Comparison of ENCODE assay signal across 8 cellular contexts in the genomic region with DNA sequence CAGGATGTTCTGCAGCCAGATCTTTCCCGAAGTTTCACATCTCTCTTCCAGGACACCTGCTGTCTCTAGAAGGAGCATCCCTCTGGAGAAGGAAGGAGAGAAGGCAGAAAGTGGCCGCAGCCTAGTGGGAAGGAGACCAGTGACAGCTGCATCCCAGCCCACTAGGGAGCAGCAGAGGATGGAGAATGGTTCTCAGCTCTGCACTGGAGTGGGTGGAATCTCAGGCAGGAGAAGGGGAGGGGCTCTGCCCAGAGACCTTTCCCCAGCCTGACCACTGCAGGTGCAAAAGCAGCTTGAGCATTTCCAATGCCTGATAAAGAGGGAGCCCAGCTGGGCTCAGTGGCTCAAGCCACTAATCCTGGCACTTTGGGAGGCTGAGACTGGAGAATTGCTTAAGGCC. TPM values are rescaled to one million over a fixed set of nuclear protein-coding genes. Genes with fewer than 3 reads are reported as not detected.
DNase-seq lines count a peak whose midpoint lies in the region; ATAC-seq and TF ChIP-seq lines count a peak whose summit lies in the region.

No MANE protein-coding gene starts in this region.

- H3K4me2 ChIP-seq in smooth muscle cell = no peak overlapping the region

- no peak for ATAC-seq in GM21381 (IDR thresholded peaks at IDR 0.05; ENCODE audit: unreplicated experiment)
- ATAC-seq in GM19328 (IDR thresholded peaks at IDR 0.05; ENCODE audit: unreplicated experiment) = no peak

- WGBS in smooth muscle cell (ENCODE audit: low lambda C conversion rate) = 20% methylated on average over 2 of the region's 2 CpGs

- peaks cover 8% of the 10 kb centered on the region for H3F3A ChIP-seq in smooth muscle cell (ENCODE audit: low read depth)

- in situ Hi-C loops in ACHN (cut with HindIII; ENCODE audit: low pct_ligation_motif_present, low pct_unique_long_range_greater_than_20kb, low sequenced_read_pairs) = no loop called here

- H3K4me1 ChIP-seq in right atrium auricular region (peaks cover 0 to 22% of the 10 kb centered on the region in 2 donors), smooth muscle cell (ENCODE audit: low read depth) (peaks cover 5% of the 10 kb centered on the region)

- H3K9me3 ChIP-seq in right atrium auricular region = no peaks in the 10 kb centered on the region
- H3K9me3 ChIP-seq in smooth muscle cell (replicated peaks; ENCODE audit: low read depth) = no peaks in the 10 kb centered on the region

- H4K20me1 ChIP-seq in smooth muscle cell (ENCODE audit: low read depth) = no peaks in the 10 kb centered on the region

- peaks cover 0 to 4% of the 10 kb centered on the region in 2 donors for H3K27me3 ChIP-seq in right atrium auricular region
- peaks cover 83% of the 10 kb centered on the region for H3K27me3 ChIP-seq in smooth muscle cell (ENCODE audit: low read depth)

- peak; percentile 30 to 68 for TF ChIP-seq CTCF in right atrium auricular region (IDR thresholded peaks at IDR 0.05)
- TF ChIP-seq CTCF in smooth muscle cell (IDR thresholded peaks at IDR 0.05; ENCODE audit: borderline replicate concordance, insufficient read depth, poor library complexity, severe bottlenecking) = peak; percentile 70

- H3K9ac ChIP-seq in smooth muscle cell (ENCODE audit: low read depth) = no peak overlapping the region

- no peak overlapping the region for H2AFZ ChIP-seq in smooth muscle cell (ENCODE audit: low read depth)

- DNase-seq in ACHN (peak; percentile 57), H4 (ENCODE audit: low spot score) (peak; percentile 74), NCI-H2227 (lab: John Stamatoyannopoulos, UW; ENCODE audit: unreplicated experiment) (peak; percentile 78), amniotic stem cell (lab: John Stamatoyannopoulos, UW) (peak; percentile 9), right atrium auricular region (ENCODE audit: low spot score) (no peak), smooth muscle cell (lab: John Stamatoyannopoulos, UW; ENCODE audit: unreplicated experiment) (no peak)

- H3K36me3 ChIP-seq in right atrium auricular region (no peaks in the 10 kb centered on the region), smooth muscle cell (ENCODE audit: low read depth) (no peaks in the 10 kb centered on the region)

- H3K4me3 ChIP-seq in right atrium auricular region (no peak overlapping the region), smooth muscle cell (no peak overlapping the region)

- no peak overlapping the region for H3K27ac ChIP-seq in right atrium auricular region
- H3K27ac ChIP-seq in smooth muscle cell (ENCODE audit: low read depth) = no peak overlapping the region

- no peaks in the 10 kb centered on the region for H3K79me2 ChIP-seq in smooth muscle cell (ENCODE audit: low read depth)

RNA-seq across cellular contexts. Expression of a gene that starts 32.3 kb away (rescaled TPM):
- not detected in 2 replicates for total RNA-seq in H4 (2014; rRNA removed; shearing (Covaris generic))
- total RNA-seq in right atrium auricular region (not detected), smooth muscle cell (not detected in 2 replicates)
- polyA plus RNA-seq in smooth muscle cell = not detected in 2 replicates

Comparison
In these comparisons a context has a peak if more than half of its experiments do, and no peak if none do; other contexts are left out.
1. DNase-seq: peak in ACHN (single experiment), H4 (single experiment), NCI-H2227 (single experiment) and amniotic stem cell (single experiment); none in right atrium auricular region (single experiment) and smooth muscle cell (single experiment).